ENCODE assay signal across 19 cellular contexts in genomic region chr12:123910057-123910456, GRCh38.
"Had no signal": no experiment of that assay in that cellular context is flagged by ENCODE, and none has a peak within 500 bp of the region (broad histone marks: within the 10 kb centered on the region; RNA-seq: fewer than 3 reads in every experiment).

No MANE protein-coding gene starts in this region.

- H3K9me3 ChIP-seq: lower lobe of right lung, right lobe of liver, stomach, suprapubic skin, tibial nerve, uterus had no signal

- H3K27me3 ChIP-seq: right lobe of liver, tibial nerve, uterus had no signal

- H3K27ac ChIP-seq: lower lobe of right lung, parathyroid adenoma, right lobe of liver, skin epidermis, stomach, suprapubic skin, tibial nerve, uterus had no signal

- H3K4me1 ChIP-seq: lower lobe of right lung, parathyroid adenoma, right lobe of liver, suprapubic skin, uterus had no signal

- ATAC-seq: left lobe of liver, lower lobe of right lung, right lobe of liver had no signal

- H3K36me3 ChIP-seq: lower lobe of right lung, right lobe of liver, stomach, suprapubic skin, tibial nerve, uterus had no signal

- DNase-seq: activated CD4-positive, alpha-beta T cell treated with anti-CD3 and anti-CD28 coated beads for 4 hours; activated CD4-positive, alpha-beta T cell treated with anti-CD3 and anti-CD28 coated beads, Interleukin-2, amount 50 U/mL, for 48 hours; activated CD4-positive, CD25-positive, alpha-beta regulatory T cell; activated CD8-positive, alpha-beta memory T cell treated with anti-CD3 and anti-CD28 coated beads, Interleukin-2, amount 50 U/mL, for 48 hours; activated effector memory CD4-positive, alpha-beta T cell treated with Interleukin-2 at 50 U/mL for 16 hours; activated naive CD4-positive, alpha-beta T cell treated with anti-CD3 and anti-CD28 coated beads, Interleukin-2, amount 10 ng/mL, durations not matched to agents 7 days and 5 days; activated T-cell treated with anti-CD3 and anti-CD28 coated beads, Interleukin-2, amount 50 U/mL, for 4 hours; cerebellar nuclear complex; cortex of kidney; lower lobe of right lung; right lobe of liver; stomach; T1000; uterus had no signal

- H3K9ac ChIP-seq: parathyroid adenoma had no signal

- H3K4me3 ChIP-seq: lower lobe of right lung, right lobe of liver, skin epidermis, stomach, suprapubic skin, tibial nerve, uterus had no signal
